In the genomic region with DNA sequence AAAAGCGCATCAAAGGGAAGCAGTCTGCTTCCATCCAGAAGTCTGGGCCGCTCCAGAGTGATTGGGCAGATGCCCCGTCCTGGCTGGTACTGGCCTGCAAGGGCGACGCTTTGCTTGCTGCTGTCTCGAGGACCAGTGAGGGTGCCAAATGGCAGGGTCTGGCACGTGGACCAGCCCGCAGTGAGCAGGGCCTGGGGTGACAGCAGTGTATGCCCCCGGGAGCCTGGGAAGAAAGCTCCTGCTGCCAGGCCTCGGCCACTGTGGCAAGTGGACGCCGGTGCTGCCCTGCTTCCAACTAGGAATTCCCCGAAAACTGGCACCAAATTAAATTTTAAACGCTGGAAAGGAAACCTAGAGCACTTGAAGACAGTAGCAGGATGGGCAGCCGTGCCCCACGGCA, we compare ENCODE assay signal across 26 cellular contexts.
"Had no signal": no experiment of that assay in that cellular context is flagged by ENCODE, and none has a peak within 500 bp of the region (broad histone marks: within the 10 kb centered on the region; RNA-seq: fewer than 3 reads in every experiment).

No MANE protein-coding gene starts in this region.

- H3K36me3 ChIP-seq: gastrocnemius medialis, left ventricle myocardium inferior, prostate gland, right atrium auricular region, suprapubic skin, transverse colon had no signal

- H3K27me3 Mint-ChIP-seq: natural killer cell treated with Interleukin-12 subunit alpha and Interleukin-12 subunit beta and Interleukin-15 and Interleukin-18, amount 100 ng/mL, for 72 hours; stimulated activated memory B cell treated with anti-CD40 and anti-IgM and Interleukin-4, amounts not matched to agents 10 μg/mL and 1 μg/mL and 100 μg/mL, for 72 hours had no signal

- H3K9me3 ChIP-seq: gastrocnemius medialis, mucosa of descending colon, prostate gland, right atrium auricular region, suprapubic skin, transverse colon had no signal

- DNase-seq: caudate nucleus; cerebellar nuclear complex; effector CD8-positive, alpha-beta T cell; endodermal cell; foreskin fibroblast; gastrocnemius medialis; head of caudate nucleus; left colon; left ventricle myocardium inferior; mesenchymal stem cell; mucosa of descending colon; naive B cell; stimulated activated CD4-positive, alpha-beta T cell treated with anti-CD3 and anti-CD28 coated beads, Interleukin-4, amount 100 ng/mL, for 4 hours; transverse colon had no signal

- H3K27ac Mint-ChIP-seq: dendritic cell treated with granulocyte-macrophage colony-stimulating factor and Interleukin-4, amounts not matched to agents 40 ng/mL and 50 ng/mL, for 4 days; endodermal cell; mesothelial cell of epicardium; naive B cell; natural killer cell treated with Interleukin-12 subunit alpha and Interleukin-12 subunit beta and Interleukin-15 and Interleukin-18, amount 100 ng/mL, for 72 hours; stimulated activated memory B cell treated with anti-CD40 and anti-IgM and Interleukin-4, amounts not matched to agents 10 μg/mL and 1 μg/mL and 100 μg/mL, for 72 hours; stimulated activated naive CD8-positive, alpha-beta T cell treated with anti-CD3 and anti-CD28 coated beads, Interleukin-15, Interleukin-2, amounts not matched to agents 100 ng/mL and 50 ng/mL, for 24 hours had no signal

- H3K27me3 ChIP-seq: gastrocnemius medialis, right atrium auricular region had no signal

- H3K4me1 ChIP-seq: gastrocnemius medialis, left ventricle myocardium inferior, parathyroid adenoma, prostate gland, right atrium auricular region, suprapubic skin, transverse colon had no signal

- H3K4me3 Mint-ChIP-seq: dendritic cell treated with granulocyte-macrophage colony-stimulating factor and Interleukin-4, amounts not matched to agents 40 ng/mL and 50 ng/mL, for 4 days; endodermal cell; mesothelial cell of epicardium; naive B cell; natural killer cell treated with Interleukin-12 subunit alpha and Interleukin-12 subunit beta and Interleukin-15 and Interleukin-18, amount 100 ng/mL, for 72 hours; neural crest cell; stimulated activated memory B cell treated with anti-CD40 and anti-IgM and Interleukin-4, amounts not matched to agents 10 μg/mL and 1 μg/mL and 100 μg/mL, for 72 hours; stimulated activated naive CD8-positive, alpha-beta T cell treated with anti-CD3 and anti-CD28 coated beads, Interleukin-15, Interleukin-2, amounts not matched to agents 100 ng/mL and 50 ng/mL, for 24 hours had no signal

- H2AFZ ChIP-seq: parathyroid adenoma had no signal

- H3K4me3 ChIP-seq: gastrocnemius medialis, left ventricle myocardium inferior, lung, mucosa of descending colon, prostate gland, right atrium auricular region, suprapubic skin, transverse colon had no signal

- H3K4me1 Mint-ChIP-seq: mesothelial cell of epicardium; naive B cell; neural crest cell; stimulated activated memory B cell treated with anti-CD40 and anti-IgM and Interleukin-4, amounts not matched to agents 10 μg/mL and 1 μg/mL and 100 μg/mL, for 72 hours had no signal

- H3K79me2 ChIP-seq: parathyroid adenoma had no signal

- H3K9me3 Mint-ChIP-seq: dendritic cell treated with granulocyte-macrophage colony-stimulating factor and Interleukin-4, amounts not matched to agents 40 ng/mL and 50 ng/mL, for 4 days; natural killer cell treated with Interleukin-12 subunit alpha and Interleukin-12 subunit beta and Interleukin-15 and Interleukin-18, amount 100 ng/mL, for 72 hours; neural crest cell; stimulated activated memory B cell treated with anti-CD40 and anti-IgM and Interleukin-4, amounts not matched to agents 10 μg/mL and 1 μg/mL and 100 μg/mL, for 72 hours; stimulated activated naive CD8-positive, alpha-beta T cell treated with anti-CD3 and anti-CD28 coated beads, Interleukin-15, Interleukin-2, amounts not matched to agents 100 ng/mL and 50 ng/mL, for 24 hours had no signal

- H3K36me3 Mint-ChIP-seq: mesothelial cell of epicardium; naive B cell; natural killer cell treated with Interleukin-12 subunit alpha and Interleukin-12 subunit beta and Interleukin-15 and Interleukin-18, amount 100 ng/mL, for 72 hours; stimulated activated memory B cell treated with anti-CD40 and anti-IgM and Interleukin-4, amounts not matched to agents 10 μg/mL and 1 μg/mL and 100 μg/mL, for 72 hours had no signal

- H3K27ac ChIP-seq: epithelial cell of prostate, gastrocnemius medialis, left ventricle myocardium inferior, parathyroid adenoma, prostate gland, right atrium auricular region, suprapubic skin, transverse colon had no signal

- H3K9ac ChIP-seq: parathyroid adenoma had no signal
